ENCODE assay signal across 17 cellular contexts in genomic region chr10:121436630-121437311, GRCh38.
DNase-seq lines count a peak whose midpoint lies in the region; ATAC-seq and TF ChIP-seq lines count a peak whose summit lies in the region.
"Had no signal": no experiment of that assay in that cellular context is flagged by ENCODE, and none has a peak within 500 bp of the region (broad histone marks: within the 10 kb centered on the region; RNA-seq: fewer than 3 reads in every experiment).

No MANE protein-coding gene starts in this region.

- H3K4me3 Mint-ChIP-seq in Caco-2 (ENCODE audit: unreplicated experiment) (peak overlapping the region; percentile 67), progenitor cell of endocrine pancreas (ENCODE audit: low read depth) (no peak overlapping the region)
- H3K4me3 Mint-ChIP-seq: stimulated activated effector memory CD8-positive, alpha-beta T cell treated with anti-CD3 and anti-CD28 coated beads, Interleukin-12 subunit alpha, Interleukin-12 subunit beta, amount 100 ng/mL, for 72 hours had no signal

- DNase-seq in Caco-2 (peak; percentile 63 to 78), hippocampal formation (lab: John Stamatoyannopoulos, UW) (peak; percentile 48 to 77), progenitor cell of endocrine pancreas (ENCODE audit: low spot score, unreplicated experiment) (no peak), HEK293T (ENCODE audit: extremely low spot score) (no peak), A172 (ENCODE audit: low spot score) (no peak), NCI-H2081 (lab: John Stamatoyannopoulos, UW) (no peak)
- DNase-seq: activated gamma-delta T cell, amniotic stem cell, erythroblast, mesenchymal stem cell, NCI-H510A, SHP77, T1000 had no signal

- H3K9me3 ChIP-seq in Caco-2 = no peaks in the 10 kb centered on the region

- no peaks in the 10 kb centered on the region for H3K27me3 ChIP-seq in Caco-2 (replicated peaks; ENCODE audit: control insufficient read depth, insufficient read depth, low read length)

- H3K27ac Mint-ChIP-seq in Caco-2 (ENCODE audit: unreplicated experiment) (peak overlapping the region; percentile 94), progenitor cell of endocrine pancreas (peak overlapping the region; percentile 94)
- H3K27ac Mint-ChIP-seq: stimulated activated effector memory CD8-positive, alpha-beta T cell treated with anti-CD3 and anti-CD28 coated beads, Interleukin-12 subunit alpha, Interleukin-12 subunit beta, amount 100 ng/mL, for 72 hours had no signal

- intact Hi-C loops in Caco-2 (cut with micrococcal nuclease; ENCODE audit: unreplicated experiment) = loop anchor here (1.0 to 10.0 kb wide), 13 partner anchors 8 to 492 kb away; partner anchors contain the start of gene FGFR2

- BruUV-seq in Caco-2 (replicated peaks; lab: Mats Ljungman, UMichigan) = no TSS peak

- H3K4me1 ChIP-seq in Caco-2 = peaks cover 74% of the 10 kb centered on the region

- H3K36me3 ChIP-seq in Caco-2 (ENCODE audit: control insufficient read depth, insufficient read depth, low read length) = no peaks in the 10 kb centered on the region

- peaks cover 7% of the 10 kb centered on the region for H3K36me3 Mint-ChIP-seq in Caco-2 (ENCODE audit: insufficient read depth, unreplicated experiment)
- no peaks in the 10 kb centered on the region for H3K36me3 Mint-ChIP-seq in progenitor cell of endocrine pancreas (ENCODE audit: insufficient read depth)
- H3K36me3 Mint-ChIP-seq: stimulated activated effector memory CD8-positive, alpha-beta T cell treated with anti-CD3 and anti-CD28 coated beads, Interleukin-12 subunit alpha, Interleukin-12 subunit beta, amount 100 ng/mL, for 72 hours had no signal

- H3K27me3 Mint-ChIP-seq in Caco-2 (ENCODE audit: insufficient read depth, unreplicated experiment) (no peaks in the 10 kb centered on the region), progenitor cell of endocrine pancreas (no peaks in the 10 kb centered on the region)

- H3K4me1 Mint-ChIP-seq in Caco-2 (ENCODE audit: low read depth, unreplicated experiment) = peaks cover 38% of the 10 kb centered on the region
- H3K4me1 Mint-ChIP-seq in progenitor cell of endocrine pancreas (ENCODE audit: low read depth) = peaks cover 45% of the 10 kb centered on the region
- H3K4me1 Mint-ChIP-seq: stimulated activated effector memory CD8-positive, alpha-beta T cell treated with anti-CD3 and anti-CD28 coated beads, Interleukin-12 subunit alpha, Interleukin-12 subunit beta, amount 100 ng/mL, for 72 hours had no signal

- POLR2A ChIA-PET in Caco-2 (lab: Charles Lee) (interaction anchor here (0.6 kb wide), 1 partner anchor 16 kb away, joined by 3 read pairs; no protein-coding TSS in a partner anchor), HEK293T (lab: Yijun Ruan, JAX) (no interaction called here)

- TF ChIP-seq CTCF in Caco-2 (IDR thresholded peaks at IDR 0.05; ENCODE audit: insufficient read depth in 1 of 2, low read depth in 1 of 2, low read length in 1 of 2, severe bottlenecking in 1 of 2, unreplicated experiment in 1 of 2) (peak in 1 of 2 experiments; percentile 25), progenitor cell of endocrine pancreas (IDR thresholded peaks at IDR 0.05; ENCODE audit: unreplicated experiment) (no peak)

- ATAC-seq in SK-N-SH treated with all-trans-retinoic acid at 6 μM for 48 hours (no peak), GM21526 (IDR thresholded peaks at IDR 0.05; ENCODE audit: low FRiP score, unreplicated experiment) (no peak)
- ATAC-seq: stimulated activated effector memory CD8-positive, alpha-beta T cell treated with anti-CD3 and anti-CD28 coated beads, Interleukin-12 subunit alpha, Interleukin-12 subunit beta, amount 100 ng/mL, for 72 hours had no signal

- H3K4me3 ChIP-seq in Caco-2 (ENCODE audit: low read depth, low read length) = no peak overlapping the region
- H3K4me3 ChIP-seq: skin epidermis had no signal

- H3K9me3 Mint-ChIP-seq in Caco-2 (ENCODE audit: unreplicated experiment) (no peaks in the 10 kb centered on the region), progenitor cell of endocrine pancreas (ENCODE audit: low read depth) (no peaks in the 10 kb centered on the region)

- CTCF ChIA-PET in Caco-2 (lab: Charles Lee) = interaction anchor here (1.0 kb wide), 1 partner anchor 19 kb away, joined by 3 read pairs; no protein-coding TSS in a partner anchor
- CTCF ChIA-PET in HEK293T (lab: Yijun Ruan, JAX) = no interaction called here

TF ChIP-seq in SK-N-SH treated with all-trans-retinoic acid at 6 μM for 48 hours, 23 proteins besides CTCF, POLR2A, EP300 and RAD21:
- no peak for TF ChIP-seq ARNTL (CRISPR knock-in tag; IDR thresholded peaks at IDR 0.05; ENCODE audit: borderline replicate concordance, low read depth)
- TF ChIP-seq TCF4 (CRISPR knock-in tag; IDR thresholded peaks at IDR 0.05; ENCODE audit: borderline replicate concordance) = peak; percentile 32; the same call in 1 of the 2 replicates

TF ChIP-seq in HEK293T, 16 proteins besides CTCF, POLR2A, EP300 and RAD21:
- TF ChIP-seq CTBP1 (IDR thresholded peaks at IDR 0.05; ENCODE audit: borderline replicate concordance) (no peak), ZNF384 (IDR thresholded peaks at IDR 0.05) (no peak), TARDBP (IDR thresholded peaks at IDR 0.05) (no peak), ARNT (IDR thresholded peaks at IDR 0.05) (no peak), SP1 (IDR thresholded peaks at IDR 0.05) (no peak), PKNOX1 (IDR thresholded peaks at IDR 0.05) (no peak)

Comparison
In these comparisons a context has a peak if more than half of its experiments do, and no peak if none do; other contexts are left out.
1. DNase-seq: peak in Caco-2 (2 of 2) and hippocampal formation (2 of 2); none in progenitor cell of endocrine pancreas (single experiment), HEK293T (single experiment), A172 (single experiment) and NCI-H2081 (0 of 2).